In the genomic region with DNA sequence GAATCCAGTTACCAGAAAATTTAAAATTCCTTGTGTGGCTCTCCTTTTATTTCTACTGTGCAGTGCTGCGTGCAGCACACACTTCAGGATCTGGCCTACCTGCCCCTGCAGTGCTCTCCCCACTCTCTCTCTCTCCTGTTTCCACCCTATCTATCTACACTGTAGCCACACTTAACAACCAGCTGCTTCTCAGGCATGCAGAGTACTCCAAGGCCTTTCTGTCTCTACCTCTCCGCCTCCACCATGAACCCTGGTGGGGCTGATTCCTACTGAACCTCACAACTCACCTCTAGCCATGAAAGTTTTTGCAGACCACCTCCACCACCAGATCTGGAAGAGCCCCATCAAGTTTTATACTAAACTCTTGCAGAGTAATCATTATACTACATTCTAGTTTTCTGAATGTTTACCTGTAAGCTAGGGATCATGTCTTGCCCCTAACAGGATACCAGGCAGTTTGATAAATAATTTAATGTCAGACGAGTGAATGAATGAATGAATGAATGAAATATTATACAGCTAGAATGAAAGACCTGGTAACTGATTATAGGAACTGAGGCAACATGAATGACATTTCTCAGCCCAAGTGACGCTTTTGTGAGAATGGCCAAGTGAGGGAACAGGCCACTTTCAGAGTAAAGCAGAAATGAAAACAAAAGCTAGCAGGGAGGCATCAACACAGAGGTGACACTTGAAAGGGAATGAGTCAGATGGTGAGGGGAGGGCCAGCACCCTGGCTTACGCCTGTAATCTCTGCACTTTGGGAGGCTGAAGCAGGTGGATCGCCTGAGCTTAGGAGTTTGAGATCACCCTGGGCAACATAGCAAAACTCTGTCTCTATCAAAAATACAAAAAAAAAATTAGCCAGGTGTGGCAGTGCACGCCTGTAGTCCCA, we compare ENCODE assay signal across 10 cellular contexts.
DNase-seq lines count a peak whose midpoint lies in the region; ATAC-seq, FAIRE-seq and TF ChIP-seq lines count a peak whose summit lies in the region.
"Had no signal": no experiment of that assay in that cellular context is flagged by ENCODE, and none has a peak within 500 bp of the region (broad histone marks: within the 10 kb centered on the region; RNA-seq: fewer than 3 reads in every experiment).

No MANE protein-coding gene starts in this region.

- no peak overlapping the region for H3K4me3 ChIP-seq in K562
- H3K4me3 ChIP-seq: coronary artery had no signal

- peaks cover 6% of the 10 kb centered on the region for H3K9me3 Mint-ChIP-seq in osteocyte (ENCODE audit: unreplicated experiment)

- no peaks in the 10 kb centered on the region for H4K20me1 ChIP-seq in K562 (replicated peaks; ENCODE audit: control insufficient read depth, insufficient read depth, low read length)

- no peaks in the 10 kb centered on the region for H3K9me1 ChIP-seq in K562 (ENCODE audit: control insufficient read depth, insufficient read depth, low read length)

- FAIRE-seq in K562 (lab: Jason Lieb, UNC): no peak
- no peak for FAIRE-seq in D721Med (lab: Jason Lieb, UNC)

- H3K4me2 ChIP-seq in K562 (ENCODE audit: insufficient read depth, low read length): no peak overlapping the region

- BruUV-seq in K562 (replicated peaks; lab: Mats Ljungman, UMichigan): no TSS peak

- no peaks in the 10 kb centered on the region for H3K79me2 ChIP-seq in K562 (ENCODE audit: control insufficient read depth, insufficient read depth, low read length)

- H3K36me3 Mint-ChIP-seq in osteocyte (ENCODE audit: unreplicated experiment): peaks cover 18% of the 10 kb centered on the region

- TF ChIP-seq POLR2A in K562 (conservative IDR thresholded peaks at IDR 0.05): no peak

- TF ChIP-seq RAD21 in K562 (CRISPR knock-in tag; conservative IDR thresholded peaks at IDR 0.05 in 1 of 2, IDR thresholded peaks at IDR 0.05 in 1 of 2): no peak

- no peak for TF ChIP-seq EP300 in K562 (IDR thresholded peaks at IDR 0.05; ENCODE audit: low read length)

- ATAC-seq in GM21367 (IDR thresholded peaks at IDR 0.05; ENCODE audit: unreplicated experiment): peak; percentile 98
- peak; percentile 84 for ATAC-seq in HG03439 (IDR thresholded peaks at IDR 0.05; ENCODE audit: unreplicated experiment)
- peak; percentile 41; the same call in 1 of the 3 replicates for ATAC-seq in K562

- CTCF ChIA-PET in GM10248 (lab: Yijun Ruan, JAX) (no interaction called here), K562 (lab: Yijun Ruan, JAX; ENCODE audit: low intra/inter-chr PET ratio) (no interaction called here), HEK293T (lab: Yijun Ruan, JAX) (no interaction called here)

- TF ChIP-seq CTCF in GM10248 (IDR thresholded peaks at IDR 0.05; ENCODE audit: control extremely low read depth, extremely low read depth, low read depth, missing control alignments): no peak
- no peak for TF ChIP-seq CTCF in K562 (IDR thresholded peaks at IDR 0.05 in 2 of 3, conservative IDR thresholded peaks at IDR 0.05 in 1 of 3; ENCODE audit: insufficient read depth in 2 of 3, low read depth in 1 of 3, low read length in 3 of 3)
- no peak for TF ChIP-seq CTCF in GM10266 (IDR thresholded peaks at IDR 0.05; ENCODE audit: control insufficient read depth, insufficient read depth, low read depth, missing control alignments)
- TF ChIP-seq CTCF in osteocyte (IDR thresholded peaks at IDR 0.05): no peak
- TF ChIP-seq CTCF in D721Med (IDR thresholded peaks at IDR 0.05; ENCODE audit: insufficient read depth, missing control alignments): no peak

- peaks cover 3% of the 10 kb centered on the region for H3K4me1 Mint-ChIP-seq in osteocyte (ENCODE audit: unreplicated experiment)

- H3K4me3 Mint-ChIP-seq in osteocyte (ENCODE audit: unreplicated experiment): no peak overlapping the region

- DNase-seq in GM10248 (ENCODE audit: extremely low spot score): peak; percentile 59
- DNase-seq in K562 (ENCODE audit: extremely low read depth in 1 of 4, low spot score in 3 of 4): no peak
- no peak for DNase-seq in HEK293T (ENCODE audit: extremely low spot score)
- no peak for DNase-seq in GM10266 (ENCODE audit: extremely low spot score)
- no peak for DNase-seq in osteocyte (ENCODE audit: extremely low spot score, unreplicated experiment)
- no peak for DNase-seq in D721Med (ENCODE audit: insufficient read length, low spot score)
- DNase-seq: EL had no signal

- no peaks in the 10 kb centered on the region for H3K9me3 ChIP-seq in K562 (replicated peaks; ENCODE audit: control insufficient read depth, insufficient read depth, low read depth, low read length)

- H3K27me3 ChIP-seq in K562 (ENCODE audit: control insufficient read depth in 2 of 2, insufficient read depth in 2 of 2, low read length in 2 of 2): no peaks in the 10 kb centered on the region

- intact Hi-C loops in K562 (cut with micrococcal nuclease): no loop called here

- no peak overlapping the region for H2AFZ ChIP-seq in K562 (ENCODE audit: low read depth, low read length)

- 63% methylated on average over 5 of the region's 7 CpGs for WGBS in K562 (ENCODE audit: insufficient coverage, low coverage, missing lambda C conversion rate)

- H3K27ac Mint-ChIP-seq in osteocyte (ENCODE audit: unreplicated experiment): no peak overlapping the region

- POLR2A ChIA-PET in GM10248 (lab: Yijun Ruan, JAX) (interaction anchor here (0.5 kb wide), 1 partner anchor 1778 kb away, joined by 3 read pairs; no protein-coding TSS in a partner anchor), K562 (lab: Yijun Ruan, JAX) (no interaction called here), HEK293T (lab: Yijun Ruan, JAX) (no interaction called here)

- H3K4me1 ChIP-seq in K562 (replicated peaks in 1 of 2; ENCODE audit: control insufficient read depth in 2 of 2, insufficient read depth in 2 of 2, low read length in 2 of 2): no peaks in the 10 kb centered on the region; a peak in 1 of 5 replicates

- H3K9ac ChIP-seq in K562 (ENCODE audit: insufficient read depth in 1 of 2, low read depth in 2 of 2, low read length in 2 of 2): no peak overlapping the region

- in situ Hi-C loops in K562 (cut with MboI): no loop called here

- no peak overlapping the region for H3K27ac ChIP-seq in K562 (ENCODE audit: extremely low read depth, low read depth, low read length)
- H3K27ac ChIP-seq: coronary artery had no signal

- no peaks in the 10 kb centered on the region for H3K27me3 Mint-ChIP-seq in osteocyte (ENCODE audit: unreplicated experiment)

- H3K36me3 ChIP-seq in K562 (ENCODE audit: control insufficient read depth, insufficient read depth, low read length): no peaks in the 10 kb centered on the region

TF ChIP-seq in K562, 482 proteins besides CTCF, POLR2A, EP300 and RAD21:
- TF ChIP-seq ZNF24 (IDR thresholded peaks at IDR 0.05) (peak; percentile 76), ZNF324 (CRISPR knock-in tag; IDR thresholded peaks at IDR 0.05) (no peak)

TF ChIP-seq in HEK293T, 16 proteins besides CTCF, POLR2A, EP300 and RAD21:
- TF ChIP-seq NFRKB (IDR thresholded peaks at IDR 0.05): no peak
- no peak for TF ChIP-seq TARDBP (IDR thresholded peaks at IDR 0.05)

Comparison
In these comparisons a context has a peak if more than half of its experiments do, and no peak if none do; other contexts are left out.
1. ATAC-seq: peak in every context shown above with its lines; median percentile 98 in GM21367; 84 in HG03439; 41 in K562.